Comparison of ENCODE assay signal across 21 cellular contexts in genomic region chr11:31139479-31139878, GRCh38.
DNase-seq lines count a peak whose midpoint lies in the region; ATAC-seq and TF ChIP-seq lines count a peak whose summit lies in the region.
"Had no signal": no experiment of that assay in that cellular context is flagged by ENCODE, and none has a peak within 500 bp of the region (broad histone marks: within the 10 kb centered on the region; RNA-seq: fewer than 3 reads in every experiment).

No MANE protein-coding gene starts in this region.

- H3K27ac ChIP-seq in H9 (ENCODE audit: insufficient read length, low read depth, low read length) (no peak overlapping the region), iPS-18a (ENCODE audit: low read length) (peak overlapping the region; percentile 41), prostate gland (no peak overlapping the region)
- H3K27ac ChIP-seq: A549 had no signal

- no peak overlapping the region for H3K23ac ChIP-seq in H9 (ENCODE audit: insufficient read length, low read depth, low read length)

- no peak overlapping the region for H3K14ac ChIP-seq in H9 (ENCODE audit: insufficient read depth, low read length)

- H3K9me3 Mint-ChIP-seq in H9, result no peaks in the 10 kb centered on the region
- no peaks in the 10 kb centered on the region for H3K9me3 Mint-ChIP-seq in WTC11
- H3K9me3 Mint-ChIP-seq: CD4-positive, alpha-beta memory T cell had no signal

- POLR2A ChIA-PET in WTC11 (lab: Charles Lee), result no interaction called here

- H3K79me1 ChIP-seq in H9 (ENCODE audit: insufficient read depth, low read depth, low read length, poor library complexity, severe bottlenecking), result no peaks in the 10 kb centered on the region

- no peak overlapping the region for H2BK120ac ChIP-seq in H9 (ENCODE audit: low read depth, low read length, poor library complexity, severe bottlenecking)

- H3K9ac ChIP-seq in H9 (ENCODE audit: extremely low read depth, insufficient read length, low read length), result no peak overlapping the region
- no peak overlapping the region for H3K9ac ChIP-seq in iPS-18a (ENCODE audit: low read length)

- no peak overlapping the region for H2BK20ac ChIP-seq in H9 (ENCODE audit: low read depth, low read length, poor library complexity, severe bottlenecking)

- H3K27me3 Mint-ChIP-seq in H9 (ENCODE audit: low read depth) (no peaks in the 10 kb centered on the region), WTC11 (ENCODE audit: low read depth) (no peaks in the 10 kb centered on the region; the same call in 1 of the 2 replicates)

- peak; percentile 81 for ATAC-seq in WTC11
- ATAC-seq: A549, HCT116 had no signal

- H3K4me3 ChIP-seq in iPS-18a (ENCODE audit: low read length) (peak overlapping the region; percentile 32), prostate gland (no peak overlapping the region)
- H3K4me3 ChIP-seq: A549 had no signal

- no peak overlapping the region for H3K18ac ChIP-seq in H9 (ENCODE audit: insufficient read length, low read depth, low read length)

- no peak overlapping the region for H3K4me2 ChIP-seq in H9 (ENCODE audit: insufficient read depth, insufficient read length, low read length)
- H3K4me2 ChIP-seq: A549 had no signal

- no peak overlapping the region for H3K4me3 Mint-ChIP-seq in H9
- H3K4me3 Mint-ChIP-seq in WTC11, result peak overlapping the region; percentile 33
- H3K4me3 Mint-ChIP-seq: CD4-positive, alpha-beta memory T cell had no signal

- no CpG with 5 or more reads among the region's 4 CpGs for WGBS in H9 (ENCODE audit: extremely low coverage, insufficient read length, low lambda C conversion rate)
- 40% methylated on average over 4 of the region's 4 CpGs for WGBS in prostate gland

- H3K36me3 Mint-ChIP-seq in H9 (ENCODE audit: insufficient read depth in 1 of 3, low read depth in 3 of 3) (no peaks in the 10 kb centered on the region), WTC11 (no peaks in the 10 kb centered on the region)
- H3K36me3 Mint-ChIP-seq: CD4-positive, alpha-beta memory T cell had no signal

- H2AFZ ChIP-seq in H9 (ENCODE audit: low read length), result no peak overlapping the region

- no peak overlapping the region for H3T11ph ChIP-seq in H9 (ENCODE audit: low read length)

- no peaks in the 10 kb centered on the region for H3K79me2 ChIP-seq in H9 (ENCODE audit: insufficient read depth, low read length)

- CTCF ChIA-PET in WTC11 (lab: Charles Lee), result interaction anchor here (1.0 to 1.6 kb wide), 2 partner anchors 32 to 94 kb away, joined by 3 to 5 read pairs; no protein-coding TSS in a partner anchor

- TF ChIP-seq POLR2A in prostate gland (IDR thresholded peaks at IDR 0.05), result no peak

- no peaks in the 10 kb centered on the region for H3K27me3 ChIP-seq in H9 (ENCODE audit: insufficient read depth, low read length)
- H3K27me3 ChIP-seq in iPS-18a (ENCODE audit: control insufficient read depth, insufficient read depth, low read length), result no peaks in the 10 kb centered on the region
- no peaks in the 10 kb centered on the region for H3K27me3 ChIP-seq in prostate gland (replicated peaks; ENCODE audit: insufficient read depth)

- H3K4me1 Mint-ChIP-seq in H9 (peaks cover 10 to 20% of the 10 kb centered on the region in 2 experiments), WTC11 (peaks cover 40% of the 10 kb centered on the region)

- no peak overlapping the region for H3K56ac ChIP-seq in H9 (ENCODE audit: insufficient read length, low read depth, low read length)

- H3K4me1 ChIP-seq in H9 (ENCODE audit: insufficient read depth, low read length) (peaks cover 4% of the 10 kb centered on the region; the same call in 1 of the 2 replicates), iPS-18a (ENCODE audit: control insufficient read depth, low read depth, low read length) (peaks cover 44% of the 10 kb centered on the region), prostate gland (replicated peaks) (no peaks in the 10 kb centered on the region)
- H3K4me1 ChIP-seq: A549 had no signal

- H2BK5ac ChIP-seq in H9 (ENCODE audit: insufficient read length, low read length), result no peak overlapping the region

- H3K9me3 ChIP-seq in H9 (ENCODE audit: control insufficient read depth, low read depth, low read length) (no peaks in the 10 kb centered on the region), iPS-18a (ENCODE audit: control insufficient read depth, low read depth, low read length) (no peaks in the 10 kb centered on the region), prostate gland (no peaks in the 10 kb centered on the region)
- H3K9me3 ChIP-seq: A549 had no signal

- H2BK15ac ChIP-seq in H9 (ENCODE audit: low read depth, low read length), result no peak overlapping the region

- H2BK12ac ChIP-seq in H9 (ENCODE audit: insufficient read length, low read depth, low read length), result no peak overlapping the region

- TF ChIP-seq CTCF in H9 (conservative IDR thresholded peaks at IDR 0.05) (no peak), WTC11 (IDR thresholded peaks at IDR 0.05) (no peak), GM20000 (IDR thresholded peaks at IDR 0.05; ENCODE audit: extremely low read depth, missing control alignments) (no peak), prostate gland (IDR thresholded peaks at IDR 0.05) (no peak)

- no peak overlapping the region for H4K91ac ChIP-seq in H9 (ENCODE audit: insufficient read length, low read depth, low read length)

- DNase-seq in H9 (no peak), WTC11 (ENCODE audit: low spot score) (no peak), GM20000 (ENCODE audit: low spot score) (no peak), HuH-7.5 (ENCODE audit: low spot score) (no peak), prostate gland (ENCODE audit: low spot score) (no peak), Kasumi-1 (lab: John Stamatoyannopoulos, UW) (no peak)
- DNase-seq: 8988T; ACHN; AML-193; C1 segment of cervical spinal cord; Calu3; CD4-positive, alpha-beta memory T cell; COR-L47; DMS53; DMS79 treated with DMSO at 0.1 percent for 48 hours; GF-D8; GOT3; H7 had no signal

- H4K20me1 ChIP-seq in H9 (ENCODE audit: control insufficient read depth, insufficient read depth, insufficient read length), result no peaks in the 10 kb centered on the region

- H3K36me3 ChIP-seq in iPS-18a (ENCODE audit: control insufficient read depth, low read depth, low read length) (no peaks in the 10 kb centered on the region), prostate gland (no peaks in the 10 kb centered on the region)

- no peaks in the 10 kb centered on the region for H3K23me2 ChIP-seq in H9 (ENCODE audit: insufficient read length, low read depth, low read length, poor library complexity, severe bottlenecking)

- no peak overlapping the region for H3K4ac ChIP-seq in H9 (ENCODE audit: low read depth, low read length)

- H4K5ac ChIP-seq in H9 (ENCODE audit: insufficient read length, low read depth, low read length), result no peak overlapping the region

- H3K27ac Mint-ChIP-seq in H9 (peak overlapping the region in 2 of 3 experiments; percentile 31 to 65; a peak in 2 of 7 replicates), WTC11 (peak overlapping the region; percentile 82)
- H3K27ac Mint-ChIP-seq: CD4-positive, alpha-beta memory T cell had no signal

- H2AK5ac ChIP-seq in H9 (ENCODE audit: insufficient read length, low read length), result no peak overlapping the region

- intact Hi-C loops in prostate gland (cut with DNase I), result no loop called here

- no peak overlapping the region for H4K8ac ChIP-seq in H9 (replicated peaks; ENCODE audit: insufficient read length, low read depth, low read length)

TF ChIP-seq in WTC11, 78 proteins besides CTCF, POLR2A, EP300 and RAD21:
- TF ChIP-seq, protein P1, sequence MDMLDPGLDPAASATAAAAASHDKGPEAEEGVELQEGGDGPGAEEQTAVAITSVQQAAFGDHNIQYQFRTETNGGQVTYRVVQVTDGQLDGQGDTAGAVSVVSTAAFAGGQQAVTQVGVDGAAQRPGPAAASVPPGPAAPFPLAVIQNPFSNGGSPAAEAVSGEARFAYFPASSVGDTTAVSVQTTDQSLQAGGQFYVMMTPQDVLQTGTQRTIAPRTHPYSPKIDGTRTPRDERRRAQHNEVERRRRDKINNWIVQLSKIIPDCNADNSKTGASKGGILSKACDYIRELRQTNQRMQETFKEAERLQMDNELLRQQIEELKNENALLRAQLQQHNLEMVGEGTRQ (CRISPR knock-in tag; IDR thresholded peaks at IDR 0.05), result no peak
- TF ChIP-seq, protein P2, sequence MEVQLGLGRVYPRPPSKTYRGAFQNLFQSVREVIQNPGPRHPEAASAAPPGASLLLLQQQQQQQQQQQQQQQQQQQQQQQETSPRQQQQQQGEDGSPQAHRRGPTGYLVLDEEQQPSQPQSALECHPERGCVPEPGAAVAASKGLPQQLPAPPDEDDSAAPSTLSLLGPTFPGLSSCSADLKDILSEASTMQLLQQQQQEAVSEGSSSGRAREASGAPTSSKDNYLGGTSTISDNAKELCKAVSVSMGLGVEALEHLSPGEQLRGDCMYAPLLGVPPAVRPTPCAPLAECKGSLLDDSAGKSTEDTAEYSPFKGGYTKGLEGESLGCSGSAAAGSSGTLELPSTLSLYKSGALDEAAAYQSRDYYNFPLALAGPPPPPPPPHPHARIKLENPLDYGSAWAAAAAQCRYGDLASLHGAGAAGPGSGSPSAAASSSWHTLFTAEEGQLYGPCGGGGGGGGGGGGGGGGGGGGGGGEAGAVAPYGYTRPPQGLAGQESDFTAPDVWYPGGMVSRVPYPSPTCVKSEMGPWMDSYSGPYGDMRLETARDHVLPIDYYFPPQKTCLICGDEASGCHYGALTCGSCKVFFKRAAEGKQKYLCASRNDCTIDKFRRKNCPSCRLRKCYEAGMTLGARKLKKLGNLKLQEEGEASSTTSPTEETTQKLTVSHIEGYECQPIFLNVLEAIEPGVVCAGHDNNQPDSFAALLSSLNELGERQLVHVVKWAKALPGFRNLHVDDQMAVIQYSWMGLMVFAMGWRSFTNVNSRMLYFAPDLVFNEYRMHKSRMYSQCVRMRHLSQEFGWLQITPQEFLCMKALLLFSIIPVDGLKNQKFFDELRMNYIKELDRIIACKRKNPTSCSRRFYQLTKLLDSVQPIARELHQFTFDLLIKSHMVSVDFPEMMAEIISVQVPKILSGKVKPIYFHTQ (CRISPR knock-in tag; IDR thresholded peaks at IDR 0.05), result no peak
- no peak for TF ChIP-seq RELA (CRISPR knock-in tag; IDR thresholded peaks at IDR 0.05; ENCODE audit: borderline replicate concordance)
